Comparison of ENCODE assay signal across 1 cellular context in genomic region chr9:130756037-130756436, GRCh38.
TF ChIP-seq lines count a peak whose summit lies in the region.

No MANE protein-coding gene starts in this region.

TF ChIP-seq in HepG2, 621 proteins besides CTCF, POLR2A, EP300 and RAD21 (continued from another document):
- TF ChIP-seq ZBTB46 (CRISPR knock-in tag; IDR thresholded peaks at IDR 0.05; ENCODE audit: borderline replicate concordance) (no peak), ZNF777 (CRISPR knock-in tag; IDR thresholded peaks at IDR 0.05) (no peak), TMF1 (CRISPR knock-in tag; IDR thresholded peaks at IDR 0.05; ENCODE audit: low read depth) (no peak)
